ENCODE assay signal across 10 cellular contexts in the genomic region with DNA sequence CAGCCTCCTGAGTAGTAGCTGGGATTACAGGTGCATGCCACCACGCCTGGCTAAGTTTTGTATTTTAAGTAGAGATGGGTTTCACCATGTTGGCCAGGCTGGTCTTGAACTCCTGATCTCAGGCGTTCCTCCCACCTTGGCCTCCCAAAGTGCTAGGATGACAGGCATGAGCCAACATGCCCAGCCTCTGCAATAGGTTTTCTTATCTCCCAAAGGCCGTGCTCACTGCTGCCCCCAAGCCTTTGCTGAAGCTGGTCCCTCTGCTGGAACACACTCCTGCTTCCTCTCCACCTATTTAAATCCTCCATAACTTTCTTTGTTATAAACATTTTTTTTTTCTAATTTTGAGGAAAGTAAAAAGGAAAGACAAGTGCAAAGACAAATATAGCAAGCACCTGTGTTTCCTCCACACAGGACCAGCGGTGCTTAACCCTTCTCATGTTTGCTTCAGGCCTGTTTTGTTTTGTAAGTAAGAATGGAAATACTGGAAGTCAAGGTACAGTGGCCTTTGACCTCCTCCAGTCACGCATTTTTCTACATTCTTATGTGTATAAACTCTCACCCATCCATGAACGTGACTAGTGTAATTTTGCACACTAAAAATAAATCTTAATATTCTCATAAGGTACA. TPM values are rescaled to one million over a fixed set of nuclear protein-coding genes. Genes with fewer than 3 reads are reported as not detected.
A peak's percentile ranks its signal among the peaks of the same experiment; 100 is the strongest.
DNase-seq lines count a peak whose midpoint lies in the region; ATAC-seq, FAIRE-seq and TF ChIP-seq lines count a peak whose summit lies in the region.
"Had no signal": no experiment of that assay in that cellular context is flagged by ENCODE, and none has a peak within 500 bp of the region (broad histone marks: within the 10 kb centered on the region; RNA-seq: fewer than 3 reads in every experiment).

No MANE protein-coding gene starts in this region.

- no peaks in the 10 kb centered on the region for H3K4me1 ChIP-seq in hepatocyte (ENCODE audit: insufficient read depth)

- WGBS in hepatocyte (ENCODE audit: low lambda C conversion rate, missing lambda C conversion rate), result 51% methylated on average over 6 of the region's 6 CpGs

- H3K27me3 ChIP-seq in H7 (ENCODE audit: control insufficient read depth, insufficient read depth, low read length), result no peaks in the 10 kb centered on the region
- no peaks in the 10 kb centered on the region for H3K27me3 ChIP-seq in hepatocyte

- no peak for DNase-seq in D721Med (ENCODE audit: insufficient read length, low spot score)
- DNase-seq in H7, result peak; percentile 77
- DNase-seq in RPMI7951 (ENCODE audit: low read depth), result peak; percentile 39
- DNase-seq in hepatocyte (ENCODE audit: low spot score), result peak; percentile 48
- no peak for DNase-seq in occipital lobe (lab: John Stamatoyannopoulos, UW)
- DNase-seq: activated CD4-positive, alpha-beta T cell treated with anti-CD3 and anti-CD28 coated beads for 1 hour; cortex of kidney had no signal

- FAIRE-seq in D721Med (lab: Jason Lieb, UNC), result no peak

- H3K36me3 ChIP-seq in H7 (replicated peaks; ENCODE audit: control insufficient read depth, insufficient read depth, low read length), result no peaks in the 10 kb centered on the region
- H3K36me3 ChIP-seq in hepatocyte (replicated peaks; ENCODE audit: insufficient read depth, low read depth), result no peaks in the 10 kb centered on the region

- no peaks in the 10 kb centered on the region for H4K20me1 ChIP-seq in hepatocyte (ENCODE audit: insufficient read depth, poor library complexity, severe bottlenecking)

- H3K4me2 ChIP-seq in hepatocyte, result no peak overlapping the region

- H3K9me2 ChIP-seq in hepatocyte (replicated peaks; ENCODE audit: insufficient read depth), result no peaks in the 10 kb centered on the region

- H2AFZ ChIP-seq in hepatocyte, result no peak overlapping the region

- no peaks in the 10 kb centered on the region for H3K9me3 ChIP-seq in hepatocyte (ENCODE audit: low read depth)

- H3K4me3 ChIP-seq in H7 (ENCODE audit: insufficient read depth, low read depth, low read length) (no peak overlapping the region), hepatocyte (no peak overlapping the region)

- ATAC-seq in GM21723 (IDR thresholded peaks at IDR 0.05; ENCODE audit: unreplicated experiment) (no peak), HG02642 (IDR thresholded peaks at IDR 0.05; ENCODE audit: poor library complexity, unreplicated experiment) (no peak), HG02970 (IDR thresholded peaks at IDR 0.05; ENCODE audit: low FRiP score, unreplicated experiment) (no peak)

- TF ChIP-seq CTCF in D721Med (IDR thresholded peaks at IDR 0.05; ENCODE audit: insufficient read depth, missing control alignments) (peak; percentile 47), hepatocyte (IDR thresholded peaks at IDR 0.05; ENCODE audit: poor library complexity) (peak; percentile 34)

- H3K27ac ChIP-seq in hepatocyte, result no peak overlapping the region

- H3K79me2 ChIP-seq in hepatocyte, result no peaks in the 10 kb centered on the region

RNA-seq across cellular contexts. Expression of a gene that starts 14.5 kb away (rescaled TPM):
- total RNA-seq in H7 (2014; rRNA removed; shearing (Covaris generic)), result 9.4 and 11.1 TPM in 2 replicates
- 7.7 and 11.8 TPM in 2 replicates for total RNA-seq in RPMI7951 (2014; rRNA removed; shearing (Covaris generic))
- total RNA-seq in hepatocyte (10.0 and 13.6 TPM in 2 replicates), occipital lobe (5.6 TPM)
- polyA plus RNA-seq in hepatocyte, result 8.7 and 14.3 TPM in 2 replicates

RNA-seq across cellular contexts. Expression of a gene that starts 45.3 kb away (rescaled TPM):
- total RNA-seq in H7 (2014; rRNA removed; shearing (Covaris generic)), result 90.2 and 92.2 TPM in 2 replicates
- 258 and 333 TPM in 2 replicates for total RNA-seq in RPMI7951 (2014; rRNA removed; shearing (Covaris generic))
- 125 and 158 TPM in 2 replicates for total RNA-seq in hepatocyte
- polyA plus RNA-seq in hepatocyte, result 365 and 405 TPM in 2 replicates
- total RNA-seq in occipital lobe, result 37.9 TPM

Comparison
In these comparisons a context has a peak if more than half of its experiments do, and no peak if none do; other contexts are left out.
1. DNase-seq: peak in H7 (single experiment), RPMI7951 (single experiment) and hepatocyte (single experiment); none in D721Med (single experiment) and occipital lobe (single experiment).